ENCODE assay signal across 1 cellular context in the genomic region with DNA sequence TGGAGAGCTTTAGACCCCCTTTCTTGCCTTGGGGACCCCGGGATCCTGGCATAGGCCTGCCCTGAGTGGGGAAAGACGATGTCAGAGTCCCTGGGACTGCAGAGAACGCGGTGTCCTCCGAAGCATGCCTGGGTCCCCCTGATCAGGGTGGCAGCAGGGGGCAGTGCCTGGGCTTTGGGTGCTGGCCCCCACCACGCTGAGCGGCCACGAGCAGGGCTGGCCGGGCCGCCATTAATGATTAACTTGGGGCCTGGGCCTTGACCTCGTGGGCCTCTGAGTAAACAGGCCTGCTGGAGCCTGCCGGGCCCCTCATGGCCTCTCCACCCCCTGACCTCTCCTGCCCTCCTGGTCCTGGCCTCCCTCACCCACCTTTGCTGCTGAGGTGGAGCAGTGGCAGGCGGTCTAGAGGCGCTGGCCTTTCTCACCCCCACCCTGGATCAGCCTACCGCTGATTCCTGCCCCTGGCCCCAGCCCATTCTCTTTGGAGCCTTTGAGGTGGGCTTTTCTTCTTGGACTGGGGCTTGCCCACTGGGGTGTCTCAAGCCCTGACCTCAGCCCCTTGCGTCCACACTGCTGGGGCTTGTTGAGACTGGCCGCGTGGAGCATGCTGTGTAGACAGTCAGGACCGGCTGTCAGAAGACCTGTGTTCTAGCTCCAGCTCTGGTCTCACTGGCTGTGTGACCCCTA.
TF ChIP-seq lines count a peak whose summit lies in the region.

No MANE protein-coding gene starts in this region.

TF ChIP-seq in HepG2, 621 proteins besides CTCF, POLR2A, EP300 and RAD21 (continued from another document and continues in another):
- TF ChIP-seq ZBTB4 (CRISPR knock-in tag; IDR thresholded peaks at IDR 0.05; ENCODE audit: borderline replicate concordance) (peak; percentile 90; the same call in 1 of the 2 replicates), ZBTB14 (CRISPR knock-in tag; IDR thresholded peaks at IDR 0.05) (no peak), ZNF616 (CRISPR knock-in tag; IDR thresholded peaks at IDR 0.05; ENCODE audit: low read depth) (peak; percentile 83; the same call in 1 of the 2 replicates), ZNF24 (IDR thresholded peaks at IDR 0.05) (peak; percentile 53; the same call in 1 of the 2 replicates), ZNF20 (CRISPR knock-in tag; IDR thresholded peaks at IDR 0.05) (no peak), PCBP2 (optimal IDR thresholded peaks at IDR 0.05; ENCODE audit: low read depth, low read length, poor library complexity, severe bottlenecking) (no peak), HNRNPH1 (optimal IDR thresholded peaks at IDR 0.05; ENCODE audit: low read depth, low read length) (no peak), CCAR2 (optimal IDR thresholded peaks at IDR 0.05; ENCODE audit: low read depth, low read length) (peak; percentile 68), ATM (IDR thresholded peaks at IDR 0.05; ENCODE audit: borderline replicate concordance) (no peak), SRSF4 (IDR thresholded peaks at IDR 0.05; ENCODE audit: low read depth, low read length, poor library complexity, severe bottlenecking) (no peak), ZFP36L1 (CRISPR knock-in tag; IDR thresholded peaks at IDR 0.05) (peak; percentile 96), DR1 (CRISPR knock-in tag; IDR thresholded peaks at IDR 0.05) (peak; percentile 57; the same call in 1 of the 2 replicates), ZNF761 (CRISPR knock-in tag; conservative IDR thresholded peaks at IDR 0.05) (peak; percentile 89; the same call in 1 of the 2 replicates), CEBPZ (IDR thresholded peaks at IDR 0.05; ENCODE audit: low read length) (no peak), PHF5A (CRISPR knock-in tag; IDR thresholded peaks at IDR 0.05; ENCODE audit: low read depth, unreplicated experiment) (peak; percentile 93), CCDC6 (CRISPR knock-in tag; IDR thresholded peaks at IDR 0.05) (peak; percentile 71; the same call in 1 of the 2 replicates), SMARCE1 (IDR thresholded peaks at IDR 0.05; ENCODE audit: borderline replicate concordance) (no peak), ELF3 (CRISPR knock-in tag; IDR thresholded peaks at IDR 0.05) (peak; percentile 92), ZNF354B (CRISPR knock-in tag; IDR thresholded peaks at IDR 0.05) (no peak), ZNF546 (CRISPR knock-in tag; conservative IDR thresholded peaks at IDR 0.05) (no peak), ZNF564 (CRISPR knock-in tag; IDR thresholded peaks at IDR 0.05) (0 out of 2 replicates have a peak, but pooled peaks have one; percentile 84), FOXM1 (CRISPR knock-in tag; IDR thresholded peaks at IDR 0.05) (no peak), ETV5 (CRISPR knock-in tag; IDR thresholded peaks at IDR 0.05; ENCODE audit: borderline replicate concordance) (peak; percentile 82), STAT5B (CRISPR knock-in tag; IDR thresholded peaks at IDR 0.05) (0 out of 2 replicates have a peak, but pooled peaks have one; percentile 51), ZNF550 (CRISPR knock-in tag; IDR thresholded peaks at IDR 0.05; ENCODE audit: borderline replicate concordance) (no peak), FOXK2 (IDR thresholded peaks at IDR 0.05) (0 out of 2 replicates have a peak, but pooled peaks have one; percentile 60), HES4 (CRISPR knock-in tag; IDR thresholded peaks at IDR 0.05; ENCODE audit: borderline replicate concordance) (peak; percentile 31; the same call in 1 of the 2 replicates), PLSCR1 (CRISPR knock-in tag; IDR thresholded peaks at IDR 0.05; ENCODE audit: borderline replicate concordance) (no peak), BRCA1 (CRISPR knock-in tag; IDR thresholded peaks at IDR 0.05) (0 out of 2 replicates have a peak, but pooled peaks have one; percentile 59), MED13 (CRISPR knock-in tag; IDR thresholded peaks at IDR 0.05) (peak; percentile 99), ZNF605 (CRISPR knock-in tag; IDR thresholded peaks at IDR 0.05) (peak; percentile 95), ZNF570 (CRISPR knock-in tag; IDR thresholded peaks at IDR 0.05; ENCODE audit: borderline replicate concordance) (no peak), ZBTB7B (CRISPR knock-in tag; IDR thresholded peaks at IDR 0.05) (peak; percentile 100), ZFP41 (CRISPR knock-in tag; IDR thresholded peaks at IDR 0.05; ENCODE audit: borderline replicate concordance) (0 out of 2 replicates have a peak, but pooled peaks have one; percentile 22)
- TF ChIP-seq, protein P1, sequence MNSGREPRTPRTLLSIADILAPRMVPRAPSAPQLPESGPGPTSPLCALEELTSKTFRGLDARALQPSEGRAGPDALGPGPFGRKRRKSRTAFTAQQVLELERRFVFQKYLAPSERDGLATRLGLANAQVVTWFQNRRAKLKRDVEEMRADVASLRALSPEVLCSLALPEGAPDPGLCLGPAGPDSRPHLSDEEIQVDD (CRISPR knock-in tag; IDR thresholded peaks at IDR 0.05; ENCODE audit: borderline replicate concordance) = no peak
- TF ChIP-seq, protein P2, sequence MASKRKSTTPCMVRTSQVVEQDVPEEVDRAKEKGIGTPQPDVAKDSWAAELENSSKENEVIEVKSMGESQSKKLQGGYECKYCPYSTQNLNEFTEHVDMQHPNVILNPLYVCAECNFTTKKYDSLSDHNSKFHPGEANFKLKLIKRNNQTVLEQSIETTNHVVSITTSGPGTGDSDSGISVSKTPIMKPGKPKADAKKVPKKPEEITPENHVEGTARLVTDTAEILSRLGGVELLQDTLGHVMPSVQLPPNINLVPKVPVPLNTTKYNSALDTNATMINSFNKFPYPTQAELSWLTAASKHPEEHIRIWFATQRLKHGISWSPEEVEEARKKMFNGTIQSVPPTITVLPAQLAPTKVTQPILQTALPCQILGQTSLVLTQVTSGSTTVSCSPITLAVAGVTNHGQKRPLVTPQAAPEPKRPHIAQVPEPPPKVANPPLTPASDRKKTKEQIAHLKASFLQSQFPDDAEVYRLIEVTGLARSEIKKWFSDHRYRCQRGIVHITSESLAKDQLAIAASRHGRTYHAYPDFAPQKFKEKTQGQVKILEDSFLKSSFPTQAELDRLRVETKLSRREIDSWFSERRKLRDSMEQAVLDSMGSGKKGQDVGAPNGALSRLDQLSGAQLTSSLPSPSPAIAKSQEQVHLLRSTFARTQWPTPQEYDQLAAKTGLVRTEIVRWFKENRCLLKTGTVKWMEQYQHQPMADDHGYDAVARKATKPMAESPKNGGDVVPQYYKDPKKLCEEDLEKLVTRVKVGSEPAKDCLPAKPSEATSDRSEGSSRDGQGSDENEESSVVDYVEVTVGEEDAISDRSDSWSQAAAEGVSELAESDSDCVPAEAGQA (IDR thresholded peaks at IDR 0.05; ENCODE audit: low read depth) = no peak
- TF ChIP-seq, protein P2 (CRISPR knock-in tag; IDR thresholded peaks at IDR 0.05; ENCODE audit: borderline replicate concordance) = no peak
- TF ChIP-seq, protein P3, sequence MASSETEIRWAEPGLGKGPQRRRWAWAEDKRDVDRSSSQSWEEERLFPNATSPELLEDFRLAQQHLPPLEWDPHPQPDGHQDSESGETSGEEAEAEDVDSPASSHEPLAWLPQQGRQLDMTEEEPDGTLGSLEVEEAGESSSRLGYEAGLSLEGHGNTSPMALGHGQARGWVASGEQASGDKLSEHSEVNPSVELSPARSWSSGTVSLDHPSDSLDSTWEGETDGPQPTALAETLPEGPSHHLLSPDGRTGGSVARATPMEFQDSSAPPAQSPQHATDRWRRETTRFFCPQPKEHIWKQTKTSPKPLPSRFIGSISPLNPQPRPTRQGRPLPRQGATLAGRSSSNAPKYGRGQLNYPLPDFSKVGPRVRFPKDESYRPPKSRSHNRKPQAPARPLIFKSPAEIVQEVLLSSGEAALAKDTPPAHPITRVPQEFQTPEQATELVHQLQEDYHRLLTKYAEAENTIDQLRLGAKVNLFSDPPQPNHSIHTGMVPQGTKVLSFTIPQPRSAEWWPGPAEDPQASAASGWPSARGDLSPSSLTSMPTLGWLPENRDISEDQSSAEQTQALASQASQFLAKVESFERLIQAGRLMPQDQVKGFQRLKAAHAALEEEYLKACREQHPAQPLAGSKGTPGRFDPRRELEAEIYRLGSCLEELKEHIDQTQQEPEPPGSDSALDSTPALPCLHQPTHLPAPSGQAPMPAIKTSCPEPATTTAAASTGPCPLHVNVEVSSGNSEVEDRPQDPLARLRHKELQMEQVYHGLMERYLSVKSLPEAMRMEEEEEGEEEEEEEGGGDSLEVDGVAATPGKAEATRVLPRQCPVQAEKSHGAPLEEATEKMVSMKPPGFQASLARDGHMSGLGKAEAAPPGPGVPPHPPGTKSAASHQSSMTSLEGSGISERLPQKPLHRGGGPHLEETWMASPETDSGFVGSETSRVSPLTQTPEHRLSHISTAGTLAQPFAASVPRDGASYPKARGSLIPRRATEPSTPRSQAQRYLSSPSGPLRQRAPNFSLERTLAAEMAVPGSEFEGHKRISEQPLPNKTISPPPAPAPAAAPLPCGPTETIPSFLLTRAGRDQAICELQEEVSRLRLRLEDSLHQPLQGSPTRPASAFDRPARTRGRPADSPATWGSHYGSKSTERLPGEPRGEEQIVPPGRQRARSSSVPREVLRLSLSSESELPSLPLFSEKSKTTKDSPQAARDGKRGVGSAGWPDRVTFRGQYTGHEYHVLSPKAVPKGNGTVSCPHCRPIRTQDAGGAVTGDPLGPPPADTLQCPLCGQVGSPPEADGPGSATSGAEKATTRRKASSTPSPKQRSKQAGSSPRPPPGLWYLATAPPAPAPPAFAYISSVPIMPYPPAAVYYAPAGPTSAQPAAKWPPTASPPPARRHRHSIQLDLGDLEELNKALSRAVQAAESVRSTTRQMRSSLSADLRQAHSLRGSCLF (CRISPR knock-in tag; IDR thresholded peaks at IDR 0.05; ENCODE audit: borderline replicate concordance) = no peak
